7 cellular contexts compared by ENCODE assay signal in the genomic region with DNA sequence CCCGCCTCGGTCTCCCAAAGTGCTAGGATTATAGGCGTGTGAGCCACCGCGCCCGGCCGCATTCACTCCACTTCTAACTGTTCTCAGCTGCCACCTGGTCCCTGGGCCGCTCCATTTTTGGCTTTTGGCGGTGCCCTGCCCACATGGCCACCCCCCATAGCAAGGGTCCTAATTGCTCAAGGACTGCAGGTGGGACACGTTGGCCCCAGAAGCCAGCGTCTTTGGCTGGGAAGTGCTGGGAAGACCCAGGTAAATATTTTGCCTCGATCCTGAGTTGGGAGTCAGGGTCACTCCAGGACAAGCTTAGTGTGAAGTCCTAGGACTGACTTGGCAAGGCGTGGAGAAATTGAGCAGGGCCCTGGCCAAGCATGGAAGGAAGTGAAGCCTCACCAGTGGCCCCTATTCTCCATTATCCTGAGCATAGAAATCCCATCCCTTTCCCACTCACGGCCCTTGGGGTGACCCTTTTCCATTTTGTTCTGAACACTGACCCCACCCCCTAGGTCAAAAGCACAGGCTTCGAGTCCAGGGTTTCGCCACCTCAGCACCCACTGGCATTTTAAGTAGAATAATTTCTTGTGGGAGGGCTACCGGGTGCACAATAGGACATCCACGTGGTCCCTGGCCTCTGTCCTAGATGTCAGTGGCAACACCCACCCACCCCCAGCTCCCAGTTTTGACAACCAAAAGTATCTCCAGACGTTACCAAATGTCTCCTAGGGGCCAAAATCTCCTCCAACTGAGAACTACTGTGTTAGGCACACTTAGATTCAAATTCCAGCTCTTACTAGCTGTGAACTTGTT. TPM values are rescaled to one million over a fixed set of nuclear protein-coding genes. Genes with fewer than 3 reads are reported as not detected.
DNase-seq lines count a peak whose midpoint lies in the region.
"Had no signal": no experiment of that assay in that cellular context is flagged by ENCODE, and none has a peak within 500 bp of the region (broad histone marks: within the 10 kb centered on the region; RNA-seq: fewer than 3 reads in every experiment).

No MANE protein-coding gene starts in this region.

- H3K36me3 ChIP-seq in BLaER1 treated with 17β-estradiol and CSF1 and Interleukin-3, amounts not matched to agents 10 nM and 100 nM = peaks cover 0 to 15% (median 1%) of the 10 kb centered on the region in 11 experiments; a peak in 10 of 22 replicates
- peaks cover 3% of the 10 kb centered on the region for H3K36me3 ChIP-seq in muscle layer of colon (ENCODE audit: insufficient read depth, low read length)

- H3K36me3 Mint-ChIP-seq in activated CD4-positive, alpha-beta memory T cell treated with anti-CD3 and anti-CD28 coated beads for 36 hours = no peaks in the 10 kb centered on the region

- intact Hi-C loops in activated CD4-positive, alpha-beta memory T cell treated with anti-CD3 and anti-CD28 coated beads for 36 hours (cut with micrococcal nuclease) = loop anchor here (5.0 to 10.0 kb wide), 3 partner anchors 156 to 546 kb away; partner anchors contain the start of genes OVCA2 and PITPNA

- peak overlapping the region in 4 of 10 experiments; percentile 69 to 86 (median 74); a peak in 8 of 20 replicates for H3K4me3 ChIP-seq in BLaER1 treated with 17β-estradiol and CSF1 and Interleukin-3, amounts not matched to agents 10 nM and 100 nM
- no peak overlapping the region for H3K4me3 ChIP-seq in muscle layer of colon (ENCODE audit: low read depth in 1 of 2, low read length in 2 of 2)

- H3K9ac ChIP-seq in BLaER1 treated with 17β-estradiol and CSF1 and Interleukin-3, amounts not matched to agents 10 nM and 100 nM = peak overlapping the region; percentile 89 to 99 (median 96); a peak in 20 of 22 replicates
- no peak overlapping the region for H3K9ac ChIP-seq in muscle layer of colon (ENCODE audit: low read length)

- H3K27ac ChIP-seq in BLaER1 treated with 17β-estradiol and CSF1 and Interleukin-3, amounts not matched to agents 10 nM and 100 nM = peak overlapping the region; percentile 93 to 99 (median 99)
- peak overlapping the region; percentile 41 for H3K27ac ChIP-seq in muscle layer of colon (ENCODE audit: low read depth, low read length)
- H3K27ac ChIP-seq in caudate nucleus (ENCODE audit: low read depth, low read length) = no peak overlapping the region

- CTCF ChIA-PET in activated CD4-positive, alpha-beta memory T cell treated with anti-CD3 and anti-CD28 coated beads for 36 hours (lab: Charles Lee) = interaction anchor here (3.8 kb wide), 1 partner anchor 147 kb away, joined by 25 read pairs; no protein-coding TSS in a partner anchor

- peaks cover 50 to 74% (median 67%) of the 10 kb centered on the region in 10 experiments for H3K4me1 ChIP-seq in BLaER1 treated with 17β-estradiol and CSF1 and Interleukin-3, amounts not matched to agents 10 nM and 100 nM
- peaks cover 27% of the 10 kb centered on the region for H3K4me1 ChIP-seq in muscle layer of colon (ENCODE audit: insufficient read depth, low read length)

- peak overlapping the region; percentile 87 to 100 (median 98) for H3K4me2 ChIP-seq in BLaER1 treated with 17β-estradiol and CSF1 and Interleukin-3, amounts not matched to agents 10 nM and 100 nM

- peak overlapping the region; percentile 94 for H3K4me3 Mint-ChIP-seq in activated CD4-positive, alpha-beta memory T cell treated with anti-CD3 and anti-CD28 coated beads for 36 hours

- peaks cover 14 to 24% (median 18%) of the 10 kb centered on the region in 11 experiments; a peak in 20 of 22 replicates for H4K20me1 ChIP-seq in BLaER1 treated with 17β-estradiol and CSF1 and Interleukin-3, amounts not matched to agents 10 nM and 100 nM

- POLR2A ChIA-PET in activated CD4-positive, alpha-beta memory T cell treated with anti-CD3 and anti-CD28 coated beads for 36 hours (lab: Charles Lee) = no interaction called here

- no peaks in the 10 kb centered on the region for H3K9me3 Mint-ChIP-seq in activated CD4-positive, alpha-beta memory T cell treated with anti-CD3 and anti-CD28 coated beads for 36 hours

- peaks cover 9 to 25% (median 22%) of the 10 kb centered on the region in 11 experiments for H3K27me3 ChIP-seq in BLaER1 treated with 17β-estradiol and CSF1 and Interleukin-3, amounts not matched to agents 10 nM and 100 nM
- H3K27me3 ChIP-seq in muscle layer of colon (ENCODE audit: control insufficient read depth in 1 of 2, insufficient read depth in 2 of 2, low read length in 2 of 2) = no peaks in the 10 kb centered on the region

- no peak for DNase-seq in activated CD4-positive, alpha-beta memory T cell treated with anti-CD3 and anti-CD28 coated beads for 36 hours
- no peak for DNase-seq in caudate nucleus (lab: John Stamatoyannopoulos, UW)
- DNase-seq in H4 (ENCODE audit: low spot score) = no peak
- DNase-seq in NCI-H748 treated with DMSO at 0.1 percent for 48 hours (lab: John Stamatoyannopoulos, UW) = no peak
- DNase-seq: NCI-H187 treated with DMSO at 0.1 percent for 48 hours had no signal

- no peaks in the 10 kb centered on the region for H3K27me3 Mint-ChIP-seq in activated CD4-positive, alpha-beta memory T cell treated with anti-CD3 and anti-CD28 coated beads for 36 hours

- peaks cover 23% of the 10 kb centered on the region for H3K4me1 Mint-ChIP-seq in activated CD4-positive, alpha-beta memory T cell treated with anti-CD3 and anti-CD28 coated beads for 36 hours (ENCODE audit: low read depth)

- H3K27ac Mint-ChIP-seq in activated CD4-positive, alpha-beta memory T cell treated with anti-CD3 and anti-CD28 coated beads for 36 hours = peak overlapping the region; percentile 72

- no peaks in the 10 kb centered on the region for H3K9me3 ChIP-seq in BLaER1 treated with 17β-estradiol and CSF1 and Interleukin-3, amounts not matched to agents 10 nM and 100 nM (replicated peaks in 1 of 11)
- H3K9me3 ChIP-seq in muscle layer of colon (ENCODE audit: low read length) = no peaks in the 10 kb centered on the region

RNA-seq across cellular contexts. Expression of gene WDR81, which starts 5.9 kb away (rescaled TPM):
- 1 to 10 TPM; 6.3 to 7.3 TPM for total RNA-seq in activated CD4-positive, alpha-beta memory T cell treated with anti-CD3 and anti-CD28 coated beads for 36 hours
- total RNA-seq in H4 (2014; rRNA removed; shearing (Covaris generic)) = 10.1 and 10.5 TPM in 2 replicates

RNA-seq across cellular contexts. Expression of gene TLCD2, which starts 8.4 kb away (rescaled TPM):
- under 1 TPM; 0.85 to 0.86 TPM for total RNA-seq in activated CD4-positive, alpha-beta memory T cell treated with anti-CD3 and anti-CD28 coated beads for 36 hours
- 1.2 and 1.4 TPM in 2 replicates for total RNA-seq in H4 (2014; rRNA removed; shearing (Covaris generic))

RNA-seq across cellular contexts. Expression of gene SERPINF2, which starts 24.1 kb away (rescaled TPM):
- not detected for total RNA-seq in activated CD4-positive, alpha-beta memory T cell treated with anti-CD3 and anti-CD28 coated beads for 36 hours
- not detected in 2 replicates for total RNA-seq in H4 (2014; rRNA removed; shearing (Covaris generic))

RNA-seq across cellular contexts. Expression of gene PRPF8, which starts 33.9 kb away (rescaled TPM):
- 100 to 1,000 TPM; 370 to 378 TPM for total RNA-seq in activated CD4-positive, alpha-beta memory T cell treated with anti-CD3 and anti-CD28 coated beads for 36 hours
- 77.5 and 84.5 TPM in 2 replicates for total RNA-seq in H4 (2014; rRNA removed; shearing (Covaris generic))

RNA-seq across cellular contexts. Expression of gene SERPINF1, which starts 43.3 kb away (rescaled TPM):
- total RNA-seq in activated CD4-positive, alpha-beta memory T cell treated with anti-CD3 and anti-CD28 coated beads for 36 hours = under 1 TPM in 1 of 2 experiments, not detected in 1; 0.29 TPM
- total RNA-seq in H4 (2014; rRNA removed; shearing (Covaris generic)) = 0.74 and 12.0 TPM in 2 replicates
